Comparison of ENCODE assay signal across 23 cellular contexts in the genomic region with DNA sequence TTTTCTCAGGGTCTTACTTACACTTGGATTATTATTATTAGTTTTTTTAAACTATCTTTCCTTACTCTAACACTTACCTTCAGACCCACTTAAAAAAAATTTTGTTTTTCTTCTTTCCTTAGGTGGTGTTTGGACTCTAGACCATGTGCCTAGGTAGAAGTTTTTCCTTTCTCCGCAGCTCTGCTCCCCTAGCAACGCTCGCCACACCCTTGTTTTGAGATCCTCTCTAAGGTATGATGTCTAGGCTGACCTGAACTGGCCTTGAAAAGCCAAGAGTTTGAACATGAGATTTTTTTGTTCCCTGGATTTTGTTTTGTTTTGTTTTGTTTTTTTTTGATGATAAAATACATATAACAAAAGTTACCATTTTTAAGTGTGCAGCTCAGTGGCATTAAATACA. TPM values are rescaled to one million over a fixed set of nuclear protein-coding genes. Genes with fewer than 3 reads are reported as not detected.
DNase-seq lines count a peak whose midpoint lies in the region; ATAC-seq and TF ChIP-seq lines count a peak whose summit lies in the region.
"Had no signal": no experiment of that assay in that cellular context is flagged by ENCODE, and none has a peak within 500 bp of the region (broad histone marks: within the 10 kb centered on the region; RNA-seq: fewer than 3 reads in every experiment).

No MANE protein-coding gene starts in this region.

- peak overlapping the region; percentile 32 for H3K27ac Mint-ChIP-seq in activated naive CD4-positive, alpha-beta T cell treated with anti-CD3 and anti-CD28 coated beads, Interleukin-2, amount 50 U/mL, for 24 hours
- no peak overlapping the region for H3K27ac Mint-ChIP-seq in activated naive CD4-positive, alpha-beta T cell treated with anti-CD3 and anti-CD28 coated beads, Interleukin-2, amount 10 ng/mL, durations not matched to agents 7 days and 5 days
- peak overlapping the region in 6 of 8 donors; percentile 7 to 75 (median 28) for H3K27ac Mint-ChIP-seq in CD8-positive, alpha-beta memory T cell
- H3K27ac Mint-ChIP-seq: activated naive CD8-positive, alpha-beta T cell treated with anti-CD3 and anti-CD28 coated beads, Interleukin-2, amount 10 ng/mL, durations not matched to agents 7 days and 5 days had no signal

- H3K4me2 ChIP-seq in PC-3 (ENCODE audit: low read length) = no peak overlapping the region
- H3K4me2 ChIP-seq: KMS-11, smooth muscle cell had no signal

- H4K20me1 ChIP-seq in PC-3 (ENCODE audit: low read length) = peaks cover 32% of the 10 kb centered on the region; the same call in 1 of the 2 replicates

- ATAC-seq in left colon = peak; percentile 67
- ATAC-seq in gastrocnemius medialis = no peak
- no peak for ATAC-seq in PC-3
- ATAC-seq in GM18519 (IDR thresholded peaks at IDR 0.05; ENCODE audit: low FRiP score, unreplicated experiment) = no peak
- no peak for ATAC-seq in GM19395 (IDR thresholded peaks at IDR 0.05; ENCODE audit: unreplicated experiment)
- ATAC-seq: left lobe of liver had no signal

- no peaks in the 10 kb centered on the region for H3K9me2 ChIP-seq in PC-3 (replicated peaks; ENCODE audit: low read length)

- no peaks in the 10 kb centered on the region for H3F3A ChIP-seq in PC-3 (ENCODE audit: low read length, unreplicated experiment)

- H3K36me3 Mint-ChIP-seq in activated naive CD4-positive, alpha-beta T cell treated with anti-CD3 and anti-CD28 coated beads, Interleukin-2, amount 50 U/mL, for 24 hours = peaks cover 8% of the 10 kb centered on the region
- peaks cover 34% of the 10 kb centered on the region for H3K36me3 Mint-ChIP-seq in activated naive CD4-positive, alpha-beta T cell treated with anti-CD3 and anti-CD28 coated beads, Interleukin-2, amount 10 ng/mL, durations not matched to agents 7 days and 5 days
- H3K36me3 Mint-ChIP-seq in CD8-positive, alpha-beta memory T cell = peaks cover 5 to 42% (median 7%) of the 10 kb centered on the region in 3 donors

- H3K4me1 Mint-ChIP-seq in activated naive CD4-positive, alpha-beta T cell treated with anti-CD3 and anti-CD28 coated beads, Interleukin-2, amount 50 U/mL, for 24 hours = peaks cover 12% of the 10 kb centered on the region
- H3K4me1 Mint-ChIP-seq in activated naive CD4-positive, alpha-beta T cell treated with anti-CD3 and anti-CD28 coated beads, Interleukin-2, amount 10 ng/mL, durations not matched to agents 7 days and 5 days = peaks cover 16% of the 10 kb centered on the region
- H3K4me1 Mint-ChIP-seq in CD8-positive, alpha-beta memory T cell = peaks cover 8 to 20% (median 16%) of the 10 kb centered on the region in 3 donors

- no peaks in the 10 kb centered on the region for H3K9me3 ChIP-seq in CD8-positive, alpha-beta memory T cell (ENCODE audit: low read length)
- H3K9me3 ChIP-seq in gastrocnemius medialis (no peaks in the 10 kb centered on the region), PC-3 (ENCODE audit: low read length) (no peaks in the 10 kb centered on the region)

- in situ Hi-C loops in gastrocnemius medialis (cut with MboI; ENCODE audit: low sequenced_read_pairs in 4 of 4) = no loop called here

- no peak overlapping the region for H2AFZ ChIP-seq in PC-3 (ENCODE audit: low read length)

- TF ChIP-seq POLR2A in gastrocnemius medialis (IDR thresholded peaks at IDR 0.05) = no peak

- H3K4me1 ChIP-seq in CD8-positive, alpha-beta memory T cell (ENCODE audit: insufficient read depth, low read length) = peaks cover 37% of the 10 kb centered on the region
- H3K4me1 ChIP-seq in gastrocnemius medialis = peaks cover 47 to 49% of the 10 kb centered on the region in 2 donors
- peaks cover 12% of the 10 kb centered on the region for H3K4me1 ChIP-seq in PC-3 (ENCODE audit: insufficient read depth, low read length)

- no peak overlapping the region for H3K4me3 ChIP-seq in CD8-positive, alpha-beta memory T cell (ENCODE audit: low read length)
- H3K4me3 ChIP-seq in gastrocnemius medialis (no peak overlapping the region), PC-3 (ENCODE audit: low read length) (no peak overlapping the region)
- H3K4me3 ChIP-seq: smooth muscle cell had no signal

- H3K4me3 Mint-ChIP-seq in activated naive CD4-positive, alpha-beta T cell treated with anti-CD3 and anti-CD28 coated beads, Interleukin-2, amount 50 U/mL, for 24 hours = no peak overlapping the region
- no peak overlapping the region for H3K4me3 Mint-ChIP-seq in activated naive CD4-positive, alpha-beta T cell treated with anti-CD3 and anti-CD28 coated beads, Interleukin-2, amount 10 ng/mL, durations not matched to agents 7 days and 5 days
- H3K4me3 Mint-ChIP-seq in CD8-positive, alpha-beta memory T cell = no peak overlapping the region
- H3K4me3 Mint-ChIP-seq: activated naive CD8-positive, alpha-beta T cell treated with anti-CD3 and anti-CD28 coated beads, Interleukin-2, amount 10 ng/mL, durations not matched to agents 7 days and 5 days had no signal

- no peaks in the 10 kb centered on the region for H3K27me3 Mint-ChIP-seq in activated naive CD4-positive, alpha-beta T cell treated with anti-CD3 and anti-CD28 coated beads, Interleukin-2, amount 50 U/mL, for 24 hours
- H3K27me3 Mint-ChIP-seq in activated naive CD4-positive, alpha-beta T cell treated with anti-CD3 and anti-CD28 coated beads, Interleukin-2, amount 10 ng/mL, durations not matched to agents 7 days and 5 days = no peaks in the 10 kb centered on the region
- peaks cover 0 to 2% of the 10 kb centered on the region in 2 donors for H3K27me3 Mint-ChIP-seq in CD8-positive, alpha-beta memory T cell
- H3K27me3 Mint-ChIP-seq: activated naive CD8-positive, alpha-beta T cell treated with anti-CD3 and anti-CD28 coated beads, Interleukin-2, amount 10 ng/mL, durations not matched to agents 7 days and 5 days had no signal

- H3K9ac ChIP-seq in PC-3 (ENCODE audit: low read length) = no peak overlapping the region
- H3K9ac ChIP-seq: KMS-11 had no signal

- POLR2A ChIA-PET in CD8-positive, alpha-beta memory T cell (lab: Charles Lee) = interaction anchor here (0.6 to 0.7 kb wide), 3 partner anchors 13 to 167 kb away, joined by 3 to 4 read pairs (median 3); no protein-coding TSS in a partner anchor
- POLR2A ChIA-PET in PC-3 (lab: Charles Lee; ENCODE audit: unreplicated experiment) = no interaction called here

- CTCF ChIA-PET in activated naive CD4-positive, alpha-beta T cell treated with anti-CD3 and anti-CD28 coated beads, Interleukin-2, amount 10 ng/mL, durations not matched to agents 7 days and 5 days (lab: Charles Lee) = interaction anchor here (1.0 kb wide), 1 partner anchor 109 kb away, joined by 3 read pairs; no protein-coding TSS in a partner anchor
- CTCF ChIA-PET in CD8-positive, alpha-beta memory T cell (lab: Charles Lee) = no interaction called here
- CTCF ChIA-PET in PC-3 (lab: Charles Lee) = no interaction called here

- peaks cover 8% of the 10 kb centered on the region for H3K36me3 ChIP-seq in CD8-positive, alpha-beta memory T cell (ENCODE audit: insufficient read depth, low read length)
- H3K36me3 ChIP-seq in gastrocnemius medialis (peaks cover 0 to 25% of the 10 kb centered on the region in 2 donors), PC-3 (ENCODE audit: low read depth, low read length) (peaks cover 14% of the 10 kb centered on the region; the same call in 1 of the 2 replicates)

- TF ChIP-seq CTCF in gastrocnemius medialis (IDR thresholded peaks at IDR 0.05 in 4 of 5, conservative IDR thresholded peaks at IDR 0.05 in 1 of 5) (no peak), PC-3 (conservative IDR thresholded peaks at IDR 0.05; ENCODE audit: low read depth, low read length) (no peak)

- BruUV-seq in PC-3 (replicated peaks; lab: Mats Ljungman, UMichigan) = no TSS peak

- no peak overlapping the region for H3K27ac ChIP-seq in CD8-positive, alpha-beta memory T cell (ENCODE audit: low read depth, low read length)
- H3K27ac ChIP-seq in gastrocnemius medialis (peak overlapping the region in 3 of 4 donors; percentile 71 to 77 (median 74)), PC-3 (ENCODE audit: low read length) (no peak overlapping the region)
- H3K27ac ChIP-seq: C4-2B, KMS-11 had no signal

- H3K79me2 ChIP-seq in PC-3 (ENCODE audit: low read length) = peaks cover 97% of the 10 kb centered on the region

- no peaks in the 10 kb centered on the region for H3K27me3 ChIP-seq in CD8-positive, alpha-beta memory T cell (ENCODE audit: insufficient read depth, low read length, poor library complexity, severe bottlenecking)
- no peaks in the 10 kb centered on the region for H3K27me3 ChIP-seq in gastrocnemius medialis
- H3K27me3 ChIP-seq in PC-3 (ENCODE audit: low read length) = no peaks in the 10 kb centered on the region

- no peaks in the 10 kb centered on the region for H3K9me3 Mint-ChIP-seq in activated naive CD4-positive, alpha-beta T cell treated with anti-CD3 and anti-CD28 coated beads, Interleukin-2, amount 50 U/mL, for 24 hours
- no peaks in the 10 kb centered on the region for H3K9me3 Mint-ChIP-seq in activated naive CD4-positive, alpha-beta T cell treated with anti-CD3 and anti-CD28 coated beads, Interleukin-2, amount 10 ng/mL, durations not matched to agents 7 days and 5 days
- no peaks in the 10 kb centered on the region for H3K9me3 Mint-ChIP-seq in CD8-positive, alpha-beta memory T cell
- H3K9me3 Mint-ChIP-seq: activated naive CD8-positive, alpha-beta T cell treated with anti-CD3 and anti-CD28 coated beads, Interleukin-2, amount 10 ng/mL, durations not matched to agents 7 days and 5 days had no signal

- intact Hi-C loops in left colon (cut with DNase I, micrococcal nuclease) = no loop called here
- intact Hi-C loops in gastrocnemius medialis (cut with DNase I; ENCODE audit: low total_unique reads) = no loop called here
- intact Hi-C loops in PC-3 (cut with micrococcal nuclease) = no loop called here

- no peak for DNase-seq in activated naive CD4-positive, alpha-beta T cell treated with anti-CD3 and anti-CD28 coated beads, Interleukin-2, amount 10 ng/mL, durations not matched to agents 7 days and 5 days
- no peak for DNase-seq in CD8-positive, alpha-beta memory T cell
- DNase-seq in left colon (no peak), gastrocnemius medialis (no peak), PC-3 (no peak)
- DNase-seq: activated naive CD8-positive, alpha-beta T cell treated with anti-CD3 and anti-CD28 coated beads, Interleukin-2, amount 10 ng/mL, durations not matched to agents 7 days and 5 days; central memory CD4-positive, alpha-beta T cell; HCEC 1CT; hypothalamus; MM.1S; NCI-H2029 treated with DMSO at 0.1 percent for 48 hours; NCI-H345; NCI-H748 treated with DMSO at 0.1 percent for 48 hours; retina; stimulated activated CD4-positive, alpha-beta T cell treated with anti-CD3 and anti-CD28 coated beads, Interleukin-1b, Interleukin-23, amount 100 ng/mL, for 48 hours; stimulated activated CD8-positive, alpha-beta memory T cell treated with anti-CD3 and anti-CD28 coated beads, Interleukin-4, amount 100 ng/mL, for 48 hours had no signal

RNA-seq across cellular contexts. Expression of gene ZNF592, which starts 16.2 kb away (rescaled TPM):
- total RNA-seq in CD8-positive, alpha-beta memory T cell = 10 to 100 TPM; 31.2 to 33.1 TPM
- 10.4 TPM for polyA plus RNA-seq in CD8-positive, alpha-beta memory T cell
- total RNA-seq in left colon (10 to 100 TPM; 24.3 to 29.7 TPM), gastrocnemius medialis (10 to 100 TPM; 30.0 to 49.2 (median 33.8) TPM), PC-3 (2014; rRNA removed) (12.3 and 13.0 TPM in 2 replicates)

RNA-seq across cellular contexts. Expression of gene SEC11A, which starts 48.6 kb away (rescaled TPM):
- 100 to 1,000 TPM; 132 to 133 TPM for total RNA-seq in CD8-positive, alpha-beta memory T cell
- polyA plus RNA-seq in CD8-positive, alpha-beta memory T cell = 134 TPM
- total RNA-seq in left colon (100 to 1,000 TPM; 128 to 130 TPM), gastrocnemius medialis (100 to 1,000 TPM in 3 of 4 donors, 10 to 100 TPM in 1; 90.2 to 127 (median 118) TPM), PC-3 (2014; rRNA removed) (120 and 140 TPM in 2 replicates)

RNA-seq across cellular contexts. Expression of gene ALPK3, which starts 52.6 kb away (rescaled TPM):
- total RNA-seq in CD8-positive, alpha-beta memory T cell = under 1 TPM; 0.07 to 0.18 TPM
- polyA plus RNA-seq in CD8-positive, alpha-beta memory T cell = 0.03 TPM
- 1 to 10 TPM; 1.0 to 1.1 TPM for total RNA-seq in left colon
- 100 to 1,000 TPM; 131 to 406 (median 305) TPM for total RNA-seq in gastrocnemius medialis
- 2.4 and 6.9 TPM in 2 replicates for total RNA-seq in PC-3 (2014; rRNA removed)

Comparison
In these comparisons a context has a peak if more than half of its experiments do, and no peak if none do; other contexts are left out.
1. H3K27ac ChIP-seq: peak in gastrocnemius medialis (3 of 4); none in CD8-positive, alpha-beta memory T cell (single experiment) and PC-3 (single experiment).
2. RNA of gene ALPK3, which starts 52.6 kb away (total RNA-seq): 131 to 406 TPM in gastrocnemius medialis; 2.4 to 6.9 TPM in PC-3, 1.0 to 1.1 TPM in left colon and 0.07 to 0.18 TPM in CD8-positive, alpha-beta memory T cell; every median in the first group is over 10 times any median in the second.